Comparison of ENCODE assay signal across 8 cellular contexts in the genomic region with DNA sequence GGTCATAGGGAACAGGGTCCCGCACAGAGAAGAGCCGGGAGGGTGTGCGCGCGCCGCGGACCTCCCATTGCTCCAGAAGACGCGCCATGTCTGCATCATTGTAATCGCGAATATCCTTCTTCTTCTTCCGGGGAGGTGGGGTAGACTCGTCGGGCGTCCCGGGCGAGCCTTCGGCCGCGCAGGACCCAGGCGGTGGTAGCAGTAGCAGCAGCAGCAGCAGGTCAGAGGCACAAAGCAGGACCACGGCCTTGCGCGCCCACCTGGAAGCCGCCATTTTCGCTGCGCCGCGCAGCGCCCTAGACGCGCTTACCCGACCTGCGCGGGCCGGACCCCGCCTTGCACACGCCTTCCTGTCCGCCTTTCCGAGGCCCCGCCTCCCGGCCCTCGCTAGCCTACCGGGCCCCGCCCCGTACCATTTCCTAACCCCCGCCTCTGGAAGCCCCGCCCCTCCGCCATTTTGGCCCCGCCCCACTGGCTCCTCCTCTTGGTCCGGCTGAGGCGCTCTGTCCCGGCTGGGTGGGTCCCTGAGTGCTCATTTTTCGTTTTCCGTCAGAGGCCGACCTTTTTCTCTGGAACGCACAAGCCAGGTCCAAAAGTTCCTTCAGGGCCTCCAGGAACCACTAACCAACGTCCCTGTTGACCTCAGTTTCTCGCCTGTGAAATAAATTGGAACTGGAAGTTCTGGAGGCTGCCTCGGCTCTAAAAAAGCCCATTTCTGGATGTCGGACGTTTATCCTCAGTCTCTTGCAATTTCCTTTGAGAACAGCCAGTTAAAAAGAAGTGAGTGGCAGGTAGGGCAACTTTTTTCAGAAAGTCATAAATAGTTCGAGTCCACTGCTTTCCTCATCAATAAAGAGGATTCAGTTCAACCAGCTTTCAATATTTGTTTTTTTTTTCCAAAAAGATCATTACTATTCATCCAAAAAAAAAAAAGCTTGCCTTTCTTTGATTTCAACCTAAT. TPM values are rescaled to one million over a fixed set of nuclear protein-coding genes. Genes with fewer than 3 reads are reported as not detected.
DNase-seq lines count a peak whose midpoint lies in the region; ATAC-seq and TF ChIP-seq lines count a peak whose summit lies in the region.

A gene (minus strand): TSS at position 302 of the 961 bp plus-strand sequence. CDS start 28 bp downstream, at position 274.

- H3K9ac ChIP-seq in OCI-LY3 (ENCODE audit: low read length): peak within 1 kb of the TSS; percentile 99

- H3K27ac ChIP-seq in OCI-LY3 (ENCODE audit: low read length): peak within 1 kb of the TSS; percentile 58

- no peaks in the 10 kb centered on the region for H3K9me3 ChIP-seq in OCI-LY3 (ENCODE audit: insufficient read depth, low read length)

- peak within 1 kb of the TSS; percentile 99 for H3K4me2 ChIP-seq in OCI-LY3 (ENCODE audit: low read length)

- H3K4me1 Mint-ChIP-seq in endothelial cell (ENCODE audit: unreplicated experiment): peaks cover 31% of the 10 kb centered on the region

- peaks cover 32% of the 10 kb centered on the region for H4K20me1 ChIP-seq in OCI-LY3 (ENCODE audit: insufficient read depth, low read length)

- H3K27ac Mint-ChIP-seq in endothelial cell (ENCODE audit: unreplicated experiment): peak within 1 kb of the TSS; percentile 92

- DNase-seq in DMS 273 treated with DMSO at 0.1 percent for 48 hours (lab: John Stamatoyannopoulos, UW): peak; percentile 64
- DNase-seq in HuH-7.5 (ENCODE audit: low spot score): peak; percentile 93
- peak; percentile 99 for DNase-seq in activated CD8-positive, alpha-beta memory T cell treated with anti-CD3 and anti-CD28 coated beads, Interleukin-2, amount 50 U/mL, for 48 hours
- DNase-seq in endothelial cell (ENCODE audit: low spot score): peak; percentile 99
- DNase-seq in midbrain (lab: John Stamatoyannopoulos, UW): peak; percentile 97
- DNase-seq in stimulated activated CD8-positive, alpha-beta memory T cell treated with anti-CD3 and anti-CD28 coated beads, Interleukin-15, amount 100 ng/mL, for 48 hours (ENCODE audit: low read depth in 2 of 2): peak; percentile 93 to 94

- no peak for TF ChIP-seq CTCF in OCI-LY3 (IDR thresholded peaks at IDR 0.05; ENCODE audit: low read depth, low read length)
- no peak for TF ChIP-seq CTCF in endothelial cell (IDR thresholded peaks at IDR 0.05; ENCODE audit: unreplicated experiment)

- peaks cover 22% of the 10 kb centered on the region for H3K36me3 ChIP-seq in OCI-LY3 (replicated peaks; ENCODE audit: low read depth, low read length)

- peaks cover 48% of the 10 kb centered on the region for H3K79me2 ChIP-seq in OCI-LY3 (ENCODE audit: low read length)

- no peaks in the 10 kb centered on the region for H3K27me3 ChIP-seq in OCI-LY3 (ENCODE audit: low read depth, low read length)

- peak within 1 kb of the TSS; percentile 99 for H3K4me3 ChIP-seq in OCI-LY3 (ENCODE audit: low read length)

- peaks cover 46% of the 10 kb centered on the region for H3K4me1 ChIP-seq in OCI-LY3 (ENCODE audit: low read length)

- no peaks in the 10 kb centered on the region for H3K9me3 Mint-ChIP-seq in endothelial cell (ENCODE audit: unreplicated experiment)

- peak within 1 kb of the TSS; percentile 99 for H3K4me3 Mint-ChIP-seq in endothelial cell (ENCODE audit: unreplicated experiment)

- ATAC-seq in GM21528 (IDR thresholded peaks at IDR 0.05; ENCODE audit: low FRiP score, unreplicated experiment): peak; percentile 96

- H3K27me3 Mint-ChIP-seq in endothelial cell (ENCODE audit: unreplicated experiment): peaks cover 4% of the 10 kb centered on the region

- H3K36me3 Mint-ChIP-seq in endothelial cell (ENCODE audit: low read depth, unreplicated experiment): peaks cover 6% of the 10 kb centered on the region

- peak within 1 kb of the TSS; percentile 93 for H2AFZ ChIP-seq in OCI-LY3 (ENCODE audit: low read depth, low read length)

RNA-seq across cellular contexts. Expression of the gene that starts here (rescaled TPM):
- total RNA-seq in endothelial cell (ENCODE audit: unreplicated experiment): 35.7 TPM

Comparison
In these comparisons a context has a peak if more than half of its experiments do, and no peak if none do; other contexts are left out.
1. Peak in every context shown above with its lines: DNase-seq, ATAC-seq, H3K4me3 ChIP-seq and H3K27ac ChIP-seq.